ENCODE assay signal across 9 cellular contexts in genomic region chr2:104853401-104853925, GRCh38. TPM values are rescaled to one million over a fixed set of nuclear protein-coding genes. Genes with fewer than 3 reads are reported as not detected.
DNase-seq lines count a peak whose midpoint lies in the region; ATAC-seq and TF ChIP-seq lines count a peak whose summit lies in the region.
"Had no signal": no experiment of that assay in that cellular context is flagged by ENCODE, and none has a peak within 500 bp of the region (broad histone marks: within the 10 kb centered on the region; RNA-seq: fewer than 3 reads in every experiment).

No MANE protein-coding gene starts in this region.

- ATAC-seq in activated CD4-positive, alpha-beta T cell treated with anti-CD3 and anti-CD28 coated beads for 36 hours, result peak; percentile 42
- no peak for ATAC-seq in GM21576 (IDR thresholded peaks at IDR 0.05; ENCODE audit: unreplicated experiment)

- peaks cover 36% of the 10 kb centered on the region for H3K4me1 Mint-ChIP-seq in activated CD4-positive, alpha-beta T cell treated with anti-CD3 and anti-CD28 coated beads for 36 hours
- H3K4me1 Mint-ChIP-seq in activated CD4-positive, alpha-beta memory T cell treated with anti-CD3 and anti-CD28 coated beads, Interleukin-2, amount 10 ng/mL, durations not matched to agents 7 days and 5 days, result peaks cover 32% of the 10 kb centered on the region
- H3K4me1 Mint-ChIP-seq in immature natural killer cell, result peaks cover 44 to 56% of the 10 kb centered on the region in 2 donors

- POLR2A ChIA-PET in activated CD4-positive, alpha-beta T cell treated with anti-CD3 and anti-CD28 coated beads for 36 hours (lab: Charles Lee), result no interaction called here
- POLR2A ChIA-PET in activated CD4-positive, alpha-beta memory T cell treated with anti-CD3 and anti-CD28 coated beads, Interleukin-2, amount 10 ng/mL, durations not matched to agents 7 days and 5 days (lab: Charles Lee), result no interaction called here
- POLR2A ChIA-PET in GM10248 (lab: Yijun Ruan, JAX), result no interaction called here

- CTCF ChIA-PET in activated CD4-positive, alpha-beta T cell treated with anti-CD3 and anti-CD28 coated beads for 36 hours (lab: Charles Lee), result no interaction called here
- CTCF ChIA-PET in activated CD4-positive, alpha-beta memory T cell treated with anti-CD3 and anti-CD28 coated beads, Interleukin-2, amount 10 ng/mL, durations not matched to agents 7 days and 5 days (lab: Charles Lee), result no interaction called here
- CTCF ChIA-PET in GM10248 (lab: Yijun Ruan, JAX), result no interaction called here

- peak overlapping the region; percentile 73 for H3K4me3 Mint-ChIP-seq in activated CD4-positive, alpha-beta T cell treated with anti-CD3 and anti-CD28 coated beads for 36 hours
- H3K4me3 Mint-ChIP-seq in activated CD4-positive, alpha-beta memory T cell treated with anti-CD3 and anti-CD28 coated beads, Interleukin-2, amount 10 ng/mL, durations not matched to agents 7 days and 5 days, result peak overlapping the region; percentile 43
- H3K4me3 Mint-ChIP-seq in immature natural killer cell, result peak overlapping the region; percentile 89 to 95 (median 93)

- H3K27ac Mint-ChIP-seq in activated CD4-positive, alpha-beta T cell treated with anti-CD3 and anti-CD28 coated beads for 36 hours, result no peak overlapping the region
- peak overlapping the region; percentile 68 for H3K27ac Mint-ChIP-seq in activated CD4-positive, alpha-beta memory T cell treated with anti-CD3 and anti-CD28 coated beads, Interleukin-2, amount 10 ng/mL, durations not matched to agents 7 days and 5 days
- H3K27ac Mint-ChIP-seq in immature natural killer cell, result peak overlapping the region in 1 of 6 donors; percentile 71

- DNase-seq in activated CD4-positive, alpha-beta T cell treated with anti-CD3 and anti-CD28 coated beads for 36 hours, result peak; percentile 53
- DNase-seq in activated CD4-positive, alpha-beta T cell treated with anti-CD3 and anti-CD28 coated beads for 4 hours, result no peak
- no peak for DNase-seq in activated CD4-positive, alpha-beta memory T cell treated with anti-CD3 and anti-CD28 coated beads, Interleukin-2, amount 10 ng/mL, durations not matched to agents 7 days and 5 days
- DNase-seq in immature natural killer cell, result no peak
- peak in 6 of 49 donors; percentile 72 to 86 (median 78) for DNase-seq in substantia nigra (lab: John Stamatoyannopoulos, UW)
- DNase-seq in DMS153 (lab: John Stamatoyannopoulos, UW), result no peak
- no peak for DNase-seq in GM10248 (ENCODE audit: extremely low spot score)

- H3K27ac ChIP-seq in substantia nigra (ENCODE audit: low read depth, low read length, poor library complexity, severe bottlenecking), result peak overlapping the region; percentile 98
- H3K27ac ChIP-seq: C4-2B had no signal

- H3K36me3 Mint-ChIP-seq in activated CD4-positive, alpha-beta T cell treated with anti-CD3 and anti-CD28 coated beads for 36 hours (ENCODE audit: low read depth), result no peaks in the 10 kb centered on the region
- peaks cover 11% of the 10 kb centered on the region for H3K36me3 Mint-ChIP-seq in activated CD4-positive, alpha-beta memory T cell treated with anti-CD3 and anti-CD28 coated beads, Interleukin-2, amount 10 ng/mL, durations not matched to agents 7 days and 5 days (ENCODE audit: low read depth)
- H3K36me3 Mint-ChIP-seq in immature natural killer cell, result no peaks in the 10 kb centered on the region

- H3K27me3 Mint-ChIP-seq in activated CD4-positive, alpha-beta T cell treated with anti-CD3 and anti-CD28 coated beads for 36 hours, result peaks cover 68% of the 10 kb centered on the region
- peaks cover 79% of the 10 kb centered on the region for H3K27me3 Mint-ChIP-seq in activated CD4-positive, alpha-beta memory T cell treated with anti-CD3 and anti-CD28 coated beads, Interleukin-2, amount 10 ng/mL, durations not matched to agents 7 days and 5 days
- H3K27me3 Mint-ChIP-seq in immature natural killer cell (ENCODE audit: low read depth in 3 of 3), result peaks cover 46 to 69% (median 62%) of the 10 kb centered on the region in 3 donors

- intact Hi-C loops in activated CD4-positive, alpha-beta T cell treated with anti-CD3 and anti-CD28 coated beads for 36 hours (cut with DNase I, micrococcal nuclease), result loop anchor here (2.0 to 10.0 kb wide), 3 partner anchors 13 to 419 kb away; no protein-coding TSS in a partner anchor

- no peak for TF ChIP-seq CTCF in GM10248 (IDR thresholded peaks at IDR 0.05; ENCODE audit: control extremely low read depth, extremely low read depth, low read depth, missing control alignments)

- no peaks in the 10 kb centered on the region for H3K9me3 Mint-ChIP-seq in activated CD4-positive, alpha-beta T cell treated with anti-CD3 and anti-CD28 coated beads for 36 hours (ENCODE audit: low read depth)
- H3K9me3 Mint-ChIP-seq in activated CD4-positive, alpha-beta memory T cell treated with anti-CD3 and anti-CD28 coated beads, Interleukin-2, amount 10 ng/mL, durations not matched to agents 7 days and 5 days, result no peaks in the 10 kb centered on the region
- peaks cover 0 to 19% (median 6%) of the 10 kb centered on the region in 6 donors for H3K9me3 Mint-ChIP-seq in immature natural killer cell

RNA-seq across cellular contexts. Expression of gene POU3F3, which starts 0.5 kb away (rescaled TPM):
- total RNA-seq in activated CD4-positive, alpha-beta T cell treated with anti-CD3 and anti-CD28 coated beads for 36 hours, result not detected
- not detected for total RNA-seq in activated CD4-positive, alpha-beta memory T cell treated with anti-CD3 and anti-CD28 coated beads, Interleukin-2, amount 10 ng/mL, durations not matched to agents 7 days and 5 days
- polyA plus RNA-seq in immature natural killer cell, result not detected

Comparison
In these comparisons a context has a peak if more than half of its experiments do, and no peak if none do; other contexts are left out.
1. H3K4me3 Mint-ChIP-seq: peak in every context shown above with its lines; median percentile 93 in immature natural killer cell; 73 in activated CD4-positive, alpha-beta T cell treated with anti-CD3 and anti-CD28 coated beads for 36 hours; 43 in activated CD4-positive, alpha-beta memory T cell treated with anti-CD3 and anti-CD28 coated beads, Interleukin-2, amount 10 ng/mL, durations not matched to agents 7 days and 5 days.